22 cellular contexts compared by ENCODE assay signal in the genomic region with DNA sequence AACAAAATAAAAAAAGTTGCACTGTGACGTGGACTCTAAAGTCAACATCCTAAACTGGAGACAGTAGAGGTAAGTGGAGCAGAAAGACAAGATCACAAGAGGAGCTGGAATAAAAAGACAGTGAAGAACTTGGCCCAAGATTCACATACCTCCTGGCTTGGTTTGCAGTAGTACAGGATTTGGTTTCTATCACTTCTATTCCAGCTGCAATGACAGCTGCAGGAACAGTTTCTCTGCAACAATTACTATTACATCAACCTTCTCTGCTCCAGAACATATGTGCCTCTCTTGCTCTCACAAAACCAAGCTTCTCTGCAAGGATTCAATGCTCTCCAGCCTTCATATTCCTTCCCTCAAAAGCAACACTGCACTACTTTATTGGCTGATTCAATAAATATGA. TPM values are rescaled to one million over a fixed set of nuclear protein-coding genes. Genes with fewer than 3 reads are reported as not detected.
DNase-seq lines count a peak whose midpoint lies in the region; ATAC-seq, FAIRE-seq and TF ChIP-seq lines count a peak whose summit lies in the region.
"Had no signal": no experiment of that assay in that cellular context is flagged by ENCODE, and none has a peak within 500 bp of the region (broad histone marks: within the 10 kb centered on the region; RNA-seq: fewer than 3 reads in every experiment).

No MANE protein-coding gene starts in this region.

- ATAC-seq in K562 (peak; percentile 40), HG03108 (IDR thresholded peaks at IDR 0.05; ENCODE audit: unreplicated experiment) (no peak)
- ATAC-seq: stimulated activated effector memory CD8-positive, alpha-beta T cell treated with anti-CD3 and anti-CD28 coated beads, Interleukin-12 subunit alpha, Interleukin-12 subunit beta, amount 100 ng/mL, for 72 hours; T-helper 17 cell had no signal

- no peak overlapping the region for H3K14ac ChIP-seq in mesenchymal stem cell (ENCODE audit: low read length in 2 of 2)

- no peak for FAIRE-seq in K562 (lab: Jason Lieb, UNC)
- FAIRE-seq: H54 had no signal

- H2BK5ac ChIP-seq in mesenchymal stem cell (ENCODE audit: low read depth, low read length, poor library complexity, severe bottlenecking): no peak overlapping the region

- WGBS in K562 (ENCODE audit: insufficient coverage, low coverage, missing lambda C conversion rate): 31% methylated on average over 1 of the region's 1 CpG
- 50% methylated on average over 1 of the region's 1 CpG for WGBS in mesenchymal stem cell

- H3K9me3 ChIP-seq in HEK293 (ENCODE audit: control insufficient read depth, insufficient read depth, low read depth, low read length): no peaks in the 10 kb centered on the region
- no peaks in the 10 kb centered on the region for H3K9me3 ChIP-seq in K562 (replicated peaks; ENCODE audit: control insufficient read depth, insufficient read depth, low read depth, low read length)
- no peaks in the 10 kb centered on the region for H3K9me3 ChIP-seq in mesenchymal stem cell (ENCODE audit: control insufficient read depth, low read length)
- H3K9me3 ChIP-seq: colonic mucosa, heart right ventricle, Peyer's patch, SJSA1 had no signal

- no peak for TF ChIP-seq CTCF in AG10803 (conservative IDR thresholded peaks at IDR 0.05; ENCODE audit: low read length)
- no peak for TF ChIP-seq CTCF in HEK293 (tag by site-specific recombination; IDR thresholded peaks at IDR 0.05)
- TF ChIP-seq CTCF in K562 (IDR thresholded peaks at IDR 0.05 in 2 of 3, conservative IDR thresholded peaks at IDR 0.05 in 1 of 3; ENCODE audit: insufficient read depth in 2 of 3, low read depth in 1 of 3, low read length in 3 of 3): no peak

- H3K27me3 ChIP-seq in K562 (ENCODE audit: control insufficient read depth in 2 of 2, insufficient read depth in 2 of 2, low read length in 2 of 2) (no peaks in the 10 kb centered on the region), mesenchymal stem cell (ENCODE audit: control insufficient read depth in 1 of 2, insufficient read depth in 1 of 2, low read length in 2 of 2) (no peaks in the 10 kb centered on the region)
- H3K27me3 ChIP-seq: colonic mucosa, heart right ventricle, Peyer's patch had no signal

- intact Hi-C loops in K562 (cut with micrococcal nuclease): no loop called here

- peak; percentile 72 for DNase-seq in AG10803 (ENCODE audit: low read depth)
- no peak for DNase-seq in K562 (ENCODE audit: extremely low read depth in 1 of 4, low spot score in 3 of 4)
- DNase-seq in mesenchymal stem cell: peak; percentile 16
- no peak for DNase-seq in NCI-H1092 (lab: John Stamatoyannopoulos, UW)
- no peak for DNase-seq in NCI-H82 (lab: John Stamatoyannopoulos, UW)
- no peak for DNase-seq in midbrain (lab: John Stamatoyannopoulos, UW)
- DNase-seq: activated gamma-delta T cell; CD4-positive, CD25-positive, alpha-beta regulatory T cell; colonic mucosa; endodermal cell; heart right ventricle; KG1; NCI-H187 treated with DMSO at 0.1 percent for 48 hours; NCI-H2227 treated with DMSO at 0.1 percent for 48 hours; Peyer's patch; stimulated activated CD4-positive, alpha-beta T cell treated with anti-CD3 and anti-CD28 coated beads, Interleukin-2, amount 100 ng/mL, for 24 hours; T-helper 17 cell had no signal

- no TSS peak for BruUV-seq in K562 (replicated peaks; lab: Mats Ljungman, UMichigan)

- H3K4me3 ChIP-seq in AG10803 (ENCODE audit: low read length) (no peak overlapping the region), HEK293 (ENCODE audit: low read depth, low read length) (no peak overlapping the region), K562 (no peak overlapping the region), mesenchymal stem cell (ENCODE audit: insufficient read depth in 1 of 2, low read depth in 1 of 2, low read length in 2 of 2) (peak overlapping the region in 1 of 2 experiments; percentile 7)
- H3K4me3 ChIP-seq: colonic mucosa, heart right ventricle, Peyer's patch, SJSA1 had no signal

- H3K9me1 ChIP-seq in K562 (ENCODE audit: control insufficient read depth, insufficient read depth, low read length): no peaks in the 10 kb centered on the region

- no peak for TF ChIP-seq RAD21 in K562 (CRISPR knock-in tag; conservative IDR thresholded peaks at IDR 0.05 in 1 of 2, IDR thresholded peaks at IDR 0.05 in 1 of 2)

- H3K18ac ChIP-seq in mesenchymal stem cell (ENCODE audit: low read depth in 1 of 2, low read length in 2 of 2): no peak overlapping the region

- no peaks in the 10 kb centered on the region for H3K36me3 ChIP-seq in HEK293 (ENCODE audit: control insufficient read depth in 2 of 2, insufficient read depth in 1 of 2, low read length in 2 of 2)
- H3K36me3 ChIP-seq in K562 (ENCODE audit: control insufficient read depth, insufficient read depth, low read length): no peaks in the 10 kb centered on the region
- H3K36me3 ChIP-seq in mesenchymal stem cell (ENCODE audit: control insufficient read depth in 1 of 2, insufficient read depth in 2 of 2, low read depth in 1 of 2, low read length in 2 of 2): no peaks in the 10 kb centered on the region
- H3K36me3 ChIP-seq: colonic mucosa, heart right ventricle, Peyer's patch, SJSA1 had no signal

- no peak overlapping the region for H2AK5ac ChIP-seq in mesenchymal stem cell (ENCODE audit: low read length, severe bottlenecking)

- H2BK15ac ChIP-seq in mesenchymal stem cell (ENCODE audit: low read depth, poor library complexity, severe bottlenecking): no peak overlapping the region

- no peak overlapping the region for H3K23ac ChIP-seq in mesenchymal stem cell (ENCODE audit: low read length in 2 of 2)

- H3K4ac ChIP-seq in mesenchymal stem cell (ENCODE audit: low read depth in 1 of 2, low read length in 2 of 2): no peak overlapping the region

- no peak for TF ChIP-seq POLR2A in K562 (conservative IDR thresholded peaks at IDR 0.05)

- H3K79me1 ChIP-seq in mesenchymal stem cell (replicated peaks; ENCODE audit: low read length, poor library complexity, severe bottlenecking): no peaks in the 10 kb centered on the region

- no peaks in the 10 kb centered on the region for H3K79me2 ChIP-seq in K562 (ENCODE audit: control insufficient read depth, insufficient read depth, low read length)

- H3K27ac ChIP-seq in HEK293 (ENCODE audit: extremely low read depth, low read depth, low read length) (no peak overlapping the region), K562 (ENCODE audit: extremely low read depth, low read depth, low read length) (no peak overlapping the region), mesenchymal stem cell (ENCODE audit: low read length, poor library complexity, severe bottlenecking) (no peak overlapping the region)
- H3K27ac ChIP-seq: colonic mucosa, heart right ventricle, Peyer's patch, SJSA1 had no signal

- in situ Hi-C loops in K562 (cut with MboI): no loop called here

- POLR2A ChIA-PET in HEK293 (lab: Yijun Ruan, JAX) (interaction anchor here (0.6 kb wide), 1 partner anchor 221 kb away, joined by 3 read pairs; no protein-coding TSS in a partner anchor), K562 (lab: Yijun Ruan, JAX) (interaction anchor here (0.6 to 0.8 kb wide), 3 partner anchors 29 to 638 kb away, joined by 3 read pairs; no protein-coding TSS in a partner anchor)

- CTCF ChIA-PET in HEK293 (lab: Yijun Ruan, JAX): interaction anchor here (0.7 to 1.4 kb wide), 2 partner anchors 30 to 151 kb away, joined by 3 to 5 read pairs; no protein-coding TSS in a partner anchor
- CTCF ChIA-PET in K562 (lab: Yijun Ruan, JAX; ENCODE audit: low intra/inter-chr PET ratio): no interaction called here

- H2AFZ ChIP-seq in K562 (ENCODE audit: low read depth, low read length) (peak overlapping the region; percentile 16; the same call in 1 of the 2 replicates), mesenchymal stem cell (ENCODE audit: low read depth, low read length) (no peak overlapping the region)

- H3K4me1 ChIP-seq in HEK293 (ENCODE audit: control insufficient read depth, insufficient read depth, low read length) (no peaks in the 10 kb centered on the region), K562 (replicated peaks in 1 of 2; ENCODE audit: control insufficient read depth in 2 of 2, insufficient read depth in 2 of 2, low read length in 2 of 2) (peaks cover 3 to 16% of the 10 kb centered on the region in 2 experiments; a peak in 2 of 5 replicates), mesenchymal stem cell (ENCODE audit: control insufficient read depth, insufficient read depth, low read depth, low read length) (peaks cover 3% of the 10 kb centered on the region)
- H3K4me1 ChIP-seq: colonic mucosa, SJSA1 had no signal

- H3K4me2 ChIP-seq in K562 (ENCODE audit: insufficient read depth, low read length) (no peak overlapping the region), mesenchymal stem cell (ENCODE audit: low read length, poor library complexity, severe bottlenecking) (no peak overlapping the region)

- H2BK120ac ChIP-seq in mesenchymal stem cell (ENCODE audit: low read depth, low read length): no peak overlapping the region

- no peak overlapping the region for H4K91ac ChIP-seq in mesenchymal stem cell (ENCODE audit: low read length)

- H4K8ac ChIP-seq in mesenchymal stem cell (ENCODE audit: low read length): no peak overlapping the region

- no peaks in the 10 kb centered on the region for H4K20me1 ChIP-seq in K562 (replicated peaks; ENCODE audit: control insufficient read depth, insufficient read depth, low read length)

- H3K9ac ChIP-seq in K562 (ENCODE audit: insufficient read depth in 1 of 2, low read depth in 2 of 2, low read length in 2 of 2) (no peak overlapping the region), mesenchymal stem cell (ENCODE audit: low read length) (no peak overlapping the region)

- no peak for TF ChIP-seq EP300 in K562 (IDR thresholded peaks at IDR 0.05; ENCODE audit: low read length)

- no peak overlapping the region for H2BK12ac ChIP-seq in mesenchymal stem cell (ENCODE audit: low read length in 2 of 2)

RNA-seq across cellular contexts. Expression of a gene that starts 7.8 kb away (rescaled TPM):
- total RNA-seq in K562 (2011; cell fraction: chromatin; rRNA removed; ENCODE audit: low replicate concordance): 208 and 244 TPM in 2 replicates
- total RNA-seq in K562 (2011; cell fraction: nucleolus; rRNA removed): 95.6 and 101 TPM in 2 replicates
- 128 and 146 TPM in 2 replicates for total RNA-seq in K562 (2011; cell fraction: nucleoplasm; rRNA removed)
- 19.0 and 21.3 TPM in 2 replicates for total RNA-seq in K562 (2014; rRNA removed)
- 22.3 and 23.4 TPM in 2 replicates for total RNA-seq in K562 (2014; rRNA removed; fragmentation: Illumina TruSeq; extraction: Trizol)
- total RNA-seq in K562 (2015; rRNA removed; fragmentation: Illumina TruSeq; extraction: Trizol): 26.4 and 27.1 TPM in 2 replicates
- 37.9 and 39.3 TPM in 2 replicates for total RNA-seq in K562 (2021)
- 19.0 and 30.7 TPM in 2 replicates for polyA plus RNA-seq in K562 (2011; rRNA removed)
- polyA plus RNA-seq in K562 (2011; cell fraction: cytosol; rRNA removed): 23.8 and 26.0 TPM in 2 replicates
- polyA plus RNA-seq in K562 (2011; cell fraction: nucleus; rRNA removed): 71.8 and 106 TPM in 2 replicates
- polyA plus RNA-seq in K562 (2012): 25.1 and 26.1 TPM in 2 replicates
- 35.1 and 37.7 TPM in 2 replicates for polyA plus RNA-seq in K562 (2014; fragmentation: Illumina TruSeq; extraction: Trizol)
- polyA plus RNA-seq in K562 (2014; fragmentation: Nextera tagmentation; extraction: Ambion mirVana): 1 to 10 TPM; 5.0 to 7.2 TPM
- 19.8 and 21.3 TPM in 2 replicates for polyA plus RNA-seq in K562 (2014; rRNA removed)
- polyA minus RNA-seq in K562 (2011; rRNA and poly(A)+ RNA removed): 65.3 and 71.5 TPM in 2 replicates
- 31.0 and 35.6 TPM in 2 replicates for polyA minus RNA-seq in K562 (2011; cell fraction: cytosol; rRNA and poly(A)+ RNA removed)
- 38.8 and 59.3 TPM in 2 replicates for polyA minus RNA-seq in K562 (2011; cell fraction: nucleus; rRNA and poly(A)+ RNA removed)
- 30.6 TPM for polyA plus RNA-seq in mesenchymal stem cell (2013, experiment 1 of 2)
- 28.6 TPM for polyA plus RNA-seq in mesenchymal stem cell (2013, experiment 2 of 2)

RNA-seq across cellular contexts. Expression of a gene that starts 54.6 kb away (rescaled TPM):
- not detected in 2 replicates for total RNA-seq in K562 (2011; cell fraction: chromatin; rRNA removed; ENCODE audit: low replicate concordance)
- total RNA-seq in K562 (2011; cell fraction: nucleolus; rRNA removed): not detected in 2 replicates
- not detected in 2 replicates for total RNA-seq in K562 (2011; cell fraction: nucleoplasm; rRNA removed)
- total RNA-seq in K562 (2014; rRNA removed) (not detected in 2 replicates), K562 (2014; rRNA removed; fragmentation: Illumina TruSeq; extraction: Trizol) (not detected in 2 replicates), K562 (2015; rRNA removed; fragmentation: Illumina TruSeq; extraction: Trizol) (not detected in 2 replicates), K562 (2021) (not detected in 2 replicates)
- polyA plus RNA-seq in K562 (2011; rRNA removed) (not detected in 2 replicates), K562 (2014; fragmentation: Illumina TruSeq; extraction: Trizol) (not detected in 2 replicates), K562 (2014; fragmentation: Nextera tagmentation; extraction: Ambion mirVana) (not detected), K562 (2014; rRNA removed) (not detected in 2 replicates)
- polyA plus RNA-seq in K562 (2011; cell fraction: cytosol; rRNA removed): not detected in 2 replicates
- not detected in 2 replicates for polyA plus RNA-seq in K562 (2011; cell fraction: nucleus; rRNA removed)
- polyA plus RNA-seq in K562 (2012): not detected in 2 replicates
- not detected in 2 replicates for polyA minus RNA-seq in K562 (2011; rRNA and poly(A)+ RNA removed)
- 1.3 and 1.7 TPM in 2 replicates for polyA minus RNA-seq in K562 (2011; cell fraction: cytosol; rRNA and poly(A)+ RNA removed)
- 0.27 and 0.33 TPM in 2 replicates for polyA minus RNA-seq in K562 (2011; cell fraction: nucleus; rRNA and poly(A)+ RNA removed)
- polyA plus RNA-seq in mesenchymal stem cell (2013, experiment 1 of 2): 2.8 TPM
- 2.7 TPM for polyA plus RNA-seq in mesenchymal stem cell (2013, experiment 2 of 2)
- total RNA-seq: CD4-positive, CD25-positive, alpha-beta regulatory T cell; SJSA1; T-helper 17 cell had no signal

Comparison
In these comparisons a context has a peak if more than half of its experiments do, and no peak if none do; other contexts are left out.
1. DNase-seq: peak in AG10803 (single experiment) and mesenchymal stem cell (single experiment); none in K562 (0 of 4), NCI-H1092 (single experiment), NCI-H82 (single experiment) and midbrain (single experiment).